8 cellular contexts compared by ENCODE assay signal in genomic region chr1:28885472-28885877, GRCh38. TPM values are rescaled to one million over a fixed set of nuclear protein-coding genes. Genes with fewer than 3 reads are reported as not detected.
DNase-seq lines count a peak whose midpoint lies in the region; ATAC-seq, FAIRE-seq and TF ChIP-seq lines count a peak whose summit lies in the region.

No MANE protein-coding gene starts in this region.

- H3K27me3 Mint-ChIP-seq in activated naive CD4-positive, alpha-beta T cell treated with anti-CD3 and anti-CD28 coated beads, Interleukin-2, amount 10 ng/mL, durations not matched to agents 7 days and 5 days = peaks cover 10% of the 10 kb centered on the region

- H3K27ac ChIP-seq in 22Rv1 (peak overlapping the region; percentile 44), DOHH2 (ENCODE audit: low read depth, low read length) (peak overlapping the region; percentile 47), mesendoderm (ENCODE audit: low read depth, low read length) (no peak overlapping the region)

- H2BK15ac ChIP-seq in mesendoderm (replicated peaks; ENCODE audit: low read depth) = no peak overlapping the region

- H3K9me2 ChIP-seq in DOHH2 (replicated peaks; ENCODE audit: control insufficient read depth, low read length) = no peaks in the 10 kb centered on the region

- peak overlapping the region; percentile 84 for H3K4me3 Mint-ChIP-seq in activated naive CD4-positive, alpha-beta T cell treated with anti-CD3 and anti-CD28 coated beads, Interleukin-2, amount 10 ng/mL, durations not matched to agents 7 days and 5 days

- no peak for FAIRE-seq in GM12892 (lab: Jason Lieb, UNC)

- TF ChIP-seq CTCF in 22Rv1 (IDR thresholded peaks at IDR 0.05) (no peak), DOHH2 (IDR thresholded peaks at IDR 0.05; ENCODE audit: low read depth, low read length, poor library complexity, severe bottlenecking) (no peak)

- no peak overlapping the region for H2BK5ac ChIP-seq in mesendoderm (ENCODE audit: low read length)

- H3K36me3 Mint-ChIP-seq in activated naive CD4-positive, alpha-beta T cell treated with anti-CD3 and anti-CD28 coated beads, Interleukin-2, amount 10 ng/mL, durations not matched to agents 7 days and 5 days = peaks cover 2% of the 10 kb centered on the region

- no peaks in the 10 kb centered on the region for H3K9me3 ChIP-seq in DOHH2 (ENCODE audit: control insufficient read depth, insufficient read depth, low read length)

- H3K4ac ChIP-seq in mesendoderm (ENCODE audit: low read depth, low read length) = no peak overlapping the region

- H3K9me3 Mint-ChIP-seq in activated naive CD4-positive, alpha-beta T cell treated with anti-CD3 and anti-CD28 coated beads, Interleukin-2, amount 10 ng/mL, durations not matched to agents 7 days and 5 days = no peaks in the 10 kb centered on the region

- H3K4me3 ChIP-seq in DOHH2 (ENCODE audit: low read length) = peak overlapping the region; percentile 39
- H3K4me3 ChIP-seq in mesendoderm (ENCODE audit: low read length) = no peak overlapping the region

- TF ChIP-seq POLR2A in GM12892 (IDR thresholded peaks at IDR 0.05; ENCODE audit: low read depth, low read length) = no peak

- H3K79me2 ChIP-seq in DOHH2 (ENCODE audit: control insufficient read depth, low read length) (peaks cover 7% of the 10 kb centered on the region; the same call in 1 of the 2 replicates), mesendoderm (ENCODE audit: control insufficient read depth, insufficient read depth, low read length) (no peaks in the 10 kb centered on the region)

- no peak overlapping the region for H3K9ac ChIP-seq in mesendoderm (ENCODE audit: low read length)

- H3K27ac Mint-ChIP-seq in activated naive CD4-positive, alpha-beta T cell treated with anti-CD3 and anti-CD28 coated beads, Interleukin-2, amount 10 ng/mL, durations not matched to agents 7 days and 5 days = peak overlapping the region; percentile 92

- no peaks in the 10 kb centered on the region for H3K36me3 ChIP-seq in DOHH2 (ENCODE audit: control insufficient read depth, low read length)
- no peaks in the 10 kb centered on the region for H3K36me3 ChIP-seq in mesendoderm (ENCODE audit: control insufficient read depth, insufficient read depth, low read length)

- WGBS in mesendoderm (ENCODE audit: extremely low coverage, insufficient coverage, low lambda C conversion rate) = no CpG with 5 or more reads among the region's 7 CpGs

- H3K27me3 ChIP-seq in DOHH2 (ENCODE audit: control insufficient read depth, low read length) = no peaks in the 10 kb centered on the region
- no peaks in the 10 kb centered on the region for H3K27me3 ChIP-seq in mesendoderm (ENCODE audit: insufficient read depth, low read length, poor library complexity)

- no peak for ATAC-seq in HG02973 (IDR thresholded peaks at IDR 0.05; ENCODE audit: unreplicated experiment)

- DNase-seq in activated naive CD4-positive, alpha-beta T cell treated with anti-CD3 and anti-CD28 coated beads, Interleukin-2, amount 10 ng/mL, durations not matched to agents 7 days and 5 days = no peak
- DNase-seq in mesendoderm (no peak), putamen (ENCODE audit: low spot score) (no peak), GM12892 (ENCODE audit: insufficient read length) (no peak), AG08396 (ENCODE audit: low spot score) (no peak)

- peak overlapping the region; percentile 11 for H2AK5ac ChIP-seq in mesendoderm (ENCODE audit: low read length)

- peaks cover 13% of the 10 kb centered on the region for H3F3A ChIP-seq in DOHH2 (ENCODE audit: control insufficient read depth, insufficient read depth)

- no peak overlapping the region for H3K18ac ChIP-seq in mesendoderm (ENCODE audit: low read length)

- peaks cover 50% of the 10 kb centered on the region for H3K4me1 ChIP-seq in DOHH2 (ENCODE audit: control insufficient read depth, low read length)
- peaks cover 13% of the 10 kb centered on the region for H3K4me1 ChIP-seq in mesendoderm (ENCODE audit: control insufficient read depth, low read depth, low read length)

- H3K4me1 Mint-ChIP-seq in activated naive CD4-positive, alpha-beta T cell treated with anti-CD3 and anti-CD28 coated beads, Interleukin-2, amount 10 ng/mL, durations not matched to agents 7 days and 5 days = peaks cover 69% of the 10 kb centered on the region

- no peak overlapping the region for H2BK120ac ChIP-seq in mesendoderm (ENCODE audit: low read depth, low read length)

- H4K5ac ChIP-seq in mesendoderm (ENCODE audit: low read length) = no peak overlapping the region

- no peak overlapping the region for H3K56ac ChIP-seq in mesendoderm (ENCODE audit: low read length)

- H3K23ac ChIP-seq in mesendoderm (ENCODE audit: low read length) = no peak overlapping the region

- CTCF ChIA-PET in activated naive CD4-positive, alpha-beta T cell treated with anti-CD3 and anti-CD28 coated beads, Interleukin-2, amount 10 ng/mL, durations not matched to agents 7 days and 5 days (lab: Charles Lee) = interaction anchor here (0.5 to 10.4 kb wide), 8 partner anchors 9 to 314 kb away, joined by 3 to 221 read pairs (median 3); partner anchors contain the start of gene EPB41

- peaks cover 3% of the 10 kb centered on the region; the same call in 1 of the 2 replicates for H4K20me1 ChIP-seq in DOHH2 (ENCODE audit: control insufficient read depth, insufficient read depth, low read depth, low read length)

- H4K8ac ChIP-seq in mesendoderm (ENCODE audit: low read depth, low read length) = no peak overlapping the region

- H3K79me1 ChIP-seq in mesendoderm (ENCODE audit: low read length) = no peaks in the 10 kb centered on the region

- H3K4me2 ChIP-seq in DOHH2 (ENCODE audit: low read length) (peak overlapping the region; percentile 89), mesendoderm (ENCODE audit: low read length) (no peak overlapping the region)

RNA-seq across cellular contexts. Expression of gene EPB41, which starts 28.9 kb away (rescaled TPM):
- 40.0 TPM for polyA plus RNA-seq in mesendoderm (2013, experiment 1 of 2)
- 41.4 TPM for polyA plus RNA-seq in mesendoderm (2013, experiment 2 of 2)
- polyA plus RNA-seq in GM12892 (2012; ENCODE audit: missing spikeins) = 19.1 TPM
